In genomic region chr3:66729685-66730393, GRCh38 we compare ENCODE assay signal across 23 cellular contexts.
A peak's percentile ranks its signal among the peaks of the same experiment; 100 is the strongest.
DNase-seq lines count a peak whose midpoint lies in the region; ATAC-seq and TF ChIP-seq lines count a peak whose summit lies in the region.
"Had no signal": no experiment of that assay in that cellular context is flagged by ENCODE, and none has a peak within 500 bp of the region (broad histone marks: within the 10 kb centered on the region; RNA-seq: fewer than 3 reads in every experiment).

No MANE protein-coding gene starts in this region.

- H3K4me1 ChIP-seq in lower lobe of right lung, result no peaks in the 10 kb centered on the region
- no peaks in the 10 kb centered on the region for H3K4me1 ChIP-seq in prostate gland (replicated peaks)
- H3K4me1 ChIP-seq: A549 had no signal

- DNase-seq in LNCaP clone FGC (ENCODE audit: low read depth) (peak; percentile 84), lower lobe of right lung (peak; percentile 47), prostate gland (ENCODE audit: low spot score) (peak; percentile 79), NCI-H2029 treated with DMSO at 0.1 percent for 48 hours (lab: John Stamatoyannopoulos, UW) (no peak), epidermal melanocyte (ENCODE audit: insufficient read length, low spot score) (no peak)
- DNase-seq: C1 segment of cervical spinal cord; CD8-positive, alpha-beta T cell; DND-41; HCEC 1CT; Kasumi-1; MG63; NCI-H2029; NCI-H226; NCI-H510A; NCI-H69; NK-92 treated with Interleukin-12 subunit alpha and Interleukin-12 subunit beta, amount 100 ng/mL, for 24 hours; PC-3; SK-N-SH had no signal

- H3K9me3 ChIP-seq in lower lobe of right lung (no peaks in the 10 kb centered on the region), prostate gland (no peaks in the 10 kb centered on the region)
- H3K9me3 ChIP-seq: A549, MG63, SK-N-SH had no signal

- intact Hi-C loops in lower lobe of right lung (cut with DNase I) (no loop called here), prostate gland (cut with DNase I) (no loop called here)

- H3K36me3 ChIP-seq in lower lobe of right lung, result no peaks in the 10 kb centered on the region
- no peaks in the 10 kb centered on the region for H3K36me3 ChIP-seq in prostate gland
- H3K36me3 ChIP-seq: MG63 had no signal

- WGBS in prostate gland, result 46% methylated on average over 2 of the region's 2 CpGs

- no peaks in the 10 kb centered on the region for H3K27me3 ChIP-seq in lower lobe of right lung (ENCODE audit: low read depth)
- no peaks in the 10 kb centered on the region for H3K27me3 ChIP-seq in prostate gland (replicated peaks; ENCODE audit: insufficient read depth)
- H3K27me3 ChIP-seq: MG63 had no signal

- H3K27ac ChIP-seq in C4-2B (peak overlapping the region; percentile 23; the same call in 1 of the 2 replicates), lower lobe of right lung (no peak overlapping the region), prostate gland (peak overlapping the region in 1 of 2 donors; percentile 49)
- H3K27ac ChIP-seq: A549, HL-60 had no signal

- no peak for TF ChIP-seq POLR2A in prostate gland (IDR thresholded peaks at IDR 0.05)

- TF ChIP-seq CTCF in C4-2B (conservative IDR thresholded peaks at IDR 0.05) (no peak), LNCaP clone FGC (IDR thresholded peaks at IDR 0.05; ENCODE audit: control insufficient read depth, extremely low read depth, insufficient read depth) (no peak), lower lobe of right lung (IDR thresholded peaks at IDR 0.05) (no peak), prostate gland (IDR thresholded peaks at IDR 0.05) (no peak)

- H3K4me3 ChIP-seq in LNCaP clone FGC (ENCODE audit: low read depth, low read length), result no peak overlapping the region
- no peak overlapping the region for H3K4me3 ChIP-seq in lower lobe of right lung
- no peak overlapping the region for H3K4me3 ChIP-seq in prostate gland
- H3K4me3 ChIP-seq: A549, MG63 had no signal

- peak; percentile 88 to 92 for ATAC-seq in lower lobe of right lung
- ATAC-seq in HG03432 (IDR thresholded peaks at IDR 0.05; ENCODE audit: unreplicated experiment), result no peak
- no peak for ATAC-seq in SK-N-SH treated with all-trans-retinoic acid at 6 μM for 48 hours
- ATAC-seq: A549; CD8-positive, alpha-beta T cell; PC-3 had no signal

TF ChIP-seq in SK-N-SH treated with all-trans-retinoic acid at 6 μM for 48 hours, 23 proteins besides CTCF, POLR2A, EP300 and RAD21:
- no peak for TF ChIP-seq TOX (CRISPR knock-in tag; IDR thresholded peaks at IDR 0.05; ENCODE audit: borderline replicate concordance)
- TF ChIP-seq ARNTL (CRISPR knock-in tag; IDR thresholded peaks at IDR 0.05; ENCODE audit: borderline replicate concordance, low read depth), result no peak
- no peak for TF ChIP-seq SNAI2 (CRISPR knock-in tag; IDR thresholded peaks at IDR 0.05)
- TF ChIP-seq ZNF565 (CRISPR knock-in tag; conservative IDR thresholded peaks at IDR 0.05; ENCODE audit: low read depth), result no peak
- no peak for TF ChIP-seq ZFP30 (CRISPR knock-in tag; IDR thresholded peaks at IDR 0.05)
- no peak for TF ChIP-seq RARB (CRISPR knock-in tag; IDR thresholded peaks at IDR 0.05)
- no peak for TF ChIP-seq ZC3H10 (CRISPR knock-in tag; IDR thresholded peaks at IDR 0.05)
- TF ChIP-seq OSR1 (CRISPR knock-in tag; IDR thresholded peaks at IDR 0.05), result no peak
- TF ChIP-seq ZNF70 (CRISPR knock-in tag; IDR thresholded peaks at IDR 0.05), result no peak
- TF ChIP-seq PPARA (CRISPR knock-in tag; IDR thresholded peaks at IDR 0.05; ENCODE audit: borderline replicate concordance), result no peak
- TF ChIP-seq ESRRG (CRISPR knock-in tag; IDR thresholded peaks at IDR 0.05), result no peak
- TF ChIP-seq ZFP3 (CRISPR knock-in tag; IDR thresholded peaks at IDR 0.05), result no peak
- TF ChIP-seq, protein P1, sequence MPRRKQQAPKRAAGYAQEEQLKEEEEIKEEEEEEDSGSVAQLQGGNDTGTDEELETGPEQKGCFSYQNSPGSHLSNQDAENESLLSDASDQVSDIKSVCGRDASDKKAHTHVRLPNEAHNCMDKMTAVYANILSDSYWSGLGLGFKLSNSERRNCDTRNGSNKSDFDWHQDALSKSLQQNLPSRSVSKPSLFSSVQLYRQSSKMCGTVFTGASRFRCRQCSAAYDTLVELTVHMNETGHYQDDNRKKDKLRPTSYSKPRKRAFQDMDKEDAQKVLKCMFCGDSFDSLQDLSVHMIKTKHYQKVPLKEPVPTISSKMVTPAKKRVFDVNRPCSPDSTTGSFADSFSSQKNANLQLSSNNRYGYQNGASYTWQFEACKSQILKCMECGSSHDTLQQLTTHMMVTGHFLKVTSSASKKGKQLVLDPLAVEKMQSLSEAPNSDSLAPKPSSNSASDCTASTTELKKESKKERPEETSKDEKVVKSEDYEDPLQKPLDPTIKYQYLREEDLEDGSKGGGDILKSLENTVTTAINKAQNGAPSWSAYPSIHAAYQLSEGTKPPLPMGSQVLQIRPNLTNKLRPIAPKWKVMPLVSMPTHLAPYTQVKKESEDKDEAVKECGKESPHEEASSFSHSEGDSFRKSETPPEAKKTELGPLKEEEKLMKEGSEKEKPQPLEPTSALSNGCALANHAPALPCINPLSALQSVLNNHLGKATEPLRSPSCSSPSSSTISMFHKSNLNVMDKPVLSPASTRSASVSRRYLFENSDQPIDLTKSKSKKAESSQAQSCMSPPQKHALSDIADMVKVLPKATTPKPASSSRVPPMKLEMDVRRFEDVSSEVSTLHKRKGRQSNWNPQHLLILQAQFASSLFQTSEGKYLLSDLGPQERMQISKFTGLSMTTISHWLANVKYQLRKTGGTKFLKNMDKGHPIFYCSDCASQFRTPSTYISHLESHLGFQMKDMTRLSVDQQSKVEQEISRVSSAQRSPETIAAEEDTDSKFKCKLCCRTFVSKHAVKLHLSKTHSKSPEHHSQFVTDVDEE (CRISPR knock-in tag; IDR thresholded peaks at IDR 0.05), result no peak
- TF ChIP-seq TCF4 (CRISPR knock-in tag; IDR thresholded peaks at IDR 0.05; ENCODE audit: borderline replicate concordance), result no peak
- TF ChIP-seq ISL1 (CRISPR knock-in tag; IDR thresholded peaks at IDR 0.05), result no peak
- TF ChIP-seq, protein P2, sequence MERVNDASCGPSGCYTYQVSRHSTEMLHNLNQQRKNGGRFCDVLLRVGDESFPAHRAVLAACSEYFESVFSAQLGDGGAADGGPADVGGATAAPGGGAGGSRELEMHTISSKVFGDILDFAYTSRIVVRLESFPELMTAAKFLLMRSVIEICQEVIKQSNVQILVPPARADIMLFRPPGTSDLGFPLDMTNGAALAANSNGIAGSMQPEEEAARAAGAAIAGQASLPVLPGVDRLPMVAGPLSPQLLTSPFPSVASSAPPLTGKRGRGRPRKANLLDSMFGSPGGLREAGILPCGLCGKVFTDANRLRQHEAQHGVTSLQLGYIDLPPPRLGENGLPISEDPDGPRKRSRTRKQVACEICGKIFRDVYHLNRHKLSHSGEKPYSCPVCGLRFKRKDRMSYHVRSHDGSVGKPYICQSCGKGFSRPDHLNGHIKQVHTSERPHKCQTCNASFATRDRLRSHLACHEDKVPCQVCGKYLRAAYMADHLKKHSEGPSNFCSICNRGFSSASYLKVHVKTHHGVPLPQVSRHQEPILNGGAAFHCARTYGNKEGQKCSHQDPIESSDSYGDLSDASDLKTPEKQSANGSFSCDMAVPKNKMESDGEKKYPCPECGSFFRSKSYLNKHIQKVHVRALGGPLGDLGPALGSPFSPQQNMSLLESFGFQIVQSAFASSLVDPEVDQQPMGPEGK (CRISPR knock-in tag; IDR thresholded peaks at IDR 0.05; ENCODE audit: borderline replicate concordance), result no peak
- TF ChIP-seq GLIS3 (CRISPR knock-in tag; IDR thresholded peaks at IDR 0.05), result no peak
- TF ChIP-seq CSRNP3 (CRISPR knock-in tag; IDR thresholded peaks at IDR 0.05), result no peak
- no peak for TF ChIP-seq BACH2 (CRISPR knock-in tag; IDR thresholded peaks at IDR 0.05; ENCODE audit: borderline replicate concordance)
- no peak for TF ChIP-seq CSDC2 (CRISPR knock-in tag; IDR thresholded peaks at IDR 0.05)

Comparison
In these comparisons a context has a peak if more than half of its experiments do, and no peak if none do; other contexts are left out.
1. DNase-seq: peak in LNCaP clone FGC (single experiment), lower lobe of right lung (single experiment) and prostate gland (single experiment); none in NCI-H2029 treated with DMSO at 0.1 percent for 48 hours (single experiment) and epidermal melanocyte (single experiment).
2. ATAC-seq: peak in lower lobe of right lung (2 of 2); none in HG03432 (single experiment) and SK-N-SH treated with all-trans-retinoic acid at 6 μM for 48 hours (single experiment).